ENCODE assay signal across 9 cellular contexts in genomic region chr17:42843358-42843934, GRCh38.
DNase-seq lines count a peak whose midpoint lies in the region; TF ChIP-seq lines count a peak whose summit lies in the region.
"Had no signal": no experiment of that assay in that cellular context is flagged by ENCODE, and none has a peak within 500 bp of the region (broad histone marks: within the 10 kb centered on the region; RNA-seq: fewer than 3 reads in every experiment).

No MANE protein-coding gene starts in this region.

- peak; percentile 9 for TF ChIP-seq CTCF in SU-DHL-6 (IDR thresholded peaks at IDR 0.05; ENCODE audit: insufficient read depth, low read length, poor library complexity, severe bottlenecking)

- no peaks in the 10 kb centered on the region for H3K79me2 ChIP-seq in SU-DHL-6 (ENCODE audit: insufficient read depth, low read length)

- H3K9me3 ChIP-seq in SU-DHL-6 (ENCODE audit: insufficient read depth, low read length): no peaks in the 10 kb centered on the region
- H3K9me3 ChIP-seq: BLaER1 treated with 17β-estradiol and CSF1 and Interleukin-3, amounts not matched to agents 10 nM and 100 nM had no signal

- peaks cover 18% of the 10 kb centered on the region for H3K36me3 ChIP-seq in SU-DHL-6 (ENCODE audit: low read length)

- H3K9me2 ChIP-seq in SU-DHL-6 (replicated peaks; ENCODE audit: insufficient read depth, low read length): no peaks in the 10 kb centered on the region

- H4K20me1 ChIP-seq in SU-DHL-6 (ENCODE audit: low read depth, low read length): no peaks in the 10 kb centered on the region

- peak; percentile 4 to 11 for DNase-seq in NCI-H446 (lab: John Stamatoyannopoulos, UW)
- DNase-seq in NCI-H446 treated with DMSO at 0.1 percent for 48 hours (lab: John Stamatoyannopoulos, UW): no peak
- peak; percentile 21 for DNase-seq in MV-4-11 (lab: John Stamatoyannopoulos, UW)
- peak; percentile 44 for DNase-seq in foreskin melanocyte
- DNase-seq in pons (ENCODE audit: low spot score): peak; percentile 76
- no peak for DNase-seq in NCI-H1048 (lab: John Stamatoyannopoulos, UW)
- DNase-seq in stimulated activated CD4-positive, alpha-beta T cell treated with anti-CD3 and anti-CD28 coated beads, Interleukin-4, amount 100 ng/mL, for 4 hours: no peak

- H3K9ac ChIP-seq in SU-DHL-6 (ENCODE audit: low read length): no peak overlapping the region

- no peak overlapping the region for H2AFZ ChIP-seq in SU-DHL-6 (ENCODE audit: low read depth, low read length, severe bottlenecking)

- H3K27me3 ChIP-seq in SU-DHL-6 (ENCODE audit: low read length): no peaks in the 10 kb centered on the region
- H3K27me3 ChIP-seq: BLaER1 treated with 17β-estradiol and CSF1 and Interleukin-3, amounts not matched to agents 10 nM and 100 nM had no signal

- H3F3A ChIP-seq in SU-DHL-6 (ENCODE audit: insufficient read depth): no peaks in the 10 kb centered on the region

- no peak overlapping the region for H3K4me3 ChIP-seq in SU-DHL-6 (ENCODE audit: insufficient read depth, low read length, poor library complexity, severe bottlenecking)
- H3K4me3 ChIP-seq: BLaER1 treated with 17β-estradiol and CSF1 and Interleukin-3, amounts not matched to agents 10 nM and 100 nM had no signal

- H3K27ac ChIP-seq in SU-DHL-6 (ENCODE audit: low read depth, low read length): no peak overlapping the region
- H3K27ac ChIP-seq: BLaER1 treated with 17β-estradiol and CSF1 and Interleukin-3, amounts not matched to agents 10 nM and 100 nM had no signal

- H3K4me2 ChIP-seq in SU-DHL-6 (ENCODE audit: low read depth, low read length, poor library complexity, severe bottlenecking): no peak overlapping the region
- H3K4me2 ChIP-seq: BLaER1 treated with 17β-estradiol and CSF1 and Interleukin-3, amounts not matched to agents 10 nM and 100 nM had no signal

Comparison
In these comparisons a context has a peak if more than half of its experiments do, and no peak if none do; other contexts are left out.
1. DNase-seq: peak in NCI-H446 (2 of 2), MV-4-11 (single experiment), foreskin melanocyte (single experiment) and pons (single experiment); none in NCI-H446 treated with DMSO at 0.1 percent for 48 hours (single experiment), NCI-H1048 (single experiment) and stimulated activated CD4-positive, alpha-beta T cell treated with anti-CD3 and anti-CD28 coated beads, Interleukin-4, amount 100 ng/mL, for 4 hours (0 of 2).